Comparison of ENCODE assay signal across 14 cellular contexts in the genomic region with DNA sequence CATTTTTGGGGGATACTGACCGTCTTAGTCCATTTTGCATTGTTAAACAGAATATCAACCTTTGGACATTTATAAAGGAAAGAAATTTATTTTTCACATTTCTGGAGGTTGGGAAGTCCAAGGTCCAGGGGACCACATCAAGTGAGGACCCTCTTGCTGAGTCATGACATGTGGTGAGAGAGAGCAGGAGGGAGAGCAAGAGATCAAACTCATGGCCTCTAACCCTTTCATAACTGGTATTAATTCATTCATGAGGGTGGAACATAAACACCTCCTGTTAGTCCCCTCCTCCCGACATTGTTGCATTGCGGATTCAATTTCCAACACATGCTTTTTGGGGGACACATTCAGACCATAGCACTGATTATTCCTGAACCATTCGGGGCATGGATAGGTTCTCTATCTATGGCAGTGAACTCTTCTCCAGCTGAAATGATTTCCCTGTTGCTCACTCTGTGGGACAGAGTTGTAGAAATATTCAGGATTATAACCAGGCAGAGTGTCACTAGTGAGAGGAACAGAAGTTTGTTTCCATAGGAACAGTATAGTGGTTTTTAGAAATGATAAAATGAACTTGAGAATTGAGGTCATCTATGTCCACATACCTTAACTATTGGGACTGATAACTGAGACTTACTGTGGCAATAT.
A peak's percentile ranks its signal among the peaks of the same experiment; 100 is the strongest.
DNase-seq lines count a peak whose midpoint lies in the region; ATAC-seq and TF ChIP-seq lines count a peak whose summit lies in the region.
"Had no signal": no experiment of that assay in that cellular context is flagged by ENCODE, and none has a peak within 500 bp of the region (broad histone marks: within the 10 kb centered on the region; RNA-seq: fewer than 3 reads in every experiment).

No MANE protein-coding gene starts in this region.

- TF ChIP-seq CTCF in heart left ventricle (IDR thresholded peaks at IDR 0.05) (no peak), esophagus muscularis mucosa (IDR thresholded peaks at IDR 0.05) (no peak)

- H3K27me3 ChIP-seq in heart left ventricle (no peaks in the 10 kb centered on the region), esophagus muscularis mucosa (no peaks in the 10 kb centered on the region), subcutaneous abdominal adipose tissue (ENCODE audit: control insufficient read depth in 5 of 5, insufficient read depth in 4 of 5, low read length in 5 of 5) (no peaks in the 10 kb centered on the region)

- H3K4me1 ChIP-seq in heart left ventricle (peaks cover 0 to 7% (median 0%) of the 10 kb centered on the region in 12 donors), esophagus muscularis mucosa (no peaks in the 10 kb centered on the region), subcutaneous abdominal adipose tissue (ENCODE audit: control insufficient read depth in 5 of 5, insufficient read depth in 5 of 5, low read length in 5 of 5) (peaks cover 0 to 12% (median 0%) of the 10 kb centered on the region in 5 donors)

- no peak overlapping the region for H3K9ac ChIP-seq in subcutaneous abdominal adipose tissue (ENCODE audit: low read length in 5 of 5)

- H3K27ac ChIP-seq in heart left ventricle (peak overlapping the region in 9 of 12 donors; percentile 20 to 56 (median 42)), esophagus muscularis mucosa (replicated peaks in 1 of 4) (no peak overlapping the region), subcutaneous abdominal adipose tissue (ENCODE audit: low read depth, low read length) (peak overlapping the region; percentile 56)

- H3K9me3 ChIP-seq in heart left ventricle (no peaks in the 10 kb centered on the region), esophagus muscularis mucosa (no peaks in the 10 kb centered on the region), subcutaneous abdominal adipose tissue (ENCODE audit: control insufficient read depth in 5 of 5, low read length in 5 of 5) (no peaks in the 10 kb centered on the region)

- TF ChIP-seq EP300 in esophagus muscularis mucosa (IDR thresholded peaks at IDR 0.05) = no peak

- no peaks in the 10 kb centered on the region for H3K36me3 ChIP-seq in heart left ventricle
- H3K36me3 ChIP-seq in esophagus muscularis mucosa = no peaks in the 10 kb centered on the region
- H3K36me3 ChIP-seq in subcutaneous abdominal adipose tissue (ENCODE audit: control insufficient read depth in 5 of 5, insufficient read depth in 5 of 5, low read length in 5 of 5) = no peaks in the 10 kb centered on the region

- H3K4me3 ChIP-seq in heart left ventricle = no peak overlapping the region
- no peak overlapping the region for H3K4me3 ChIP-seq in esophagus muscularis mucosa
- H3K4me3 ChIP-seq in subcutaneous abdominal adipose tissue (ENCODE audit: low read depth in 1 of 5, low read length in 5 of 5) = no peak overlapping the region
- H3K4me3 ChIP-seq: GM23338 had no signal

- 84 to 96% (median 88%) methylated on average over 4 of the region's 4 CpGs for WGBS in heart left ventricle, 4 donors
- 83% methylated on average over 4 of the region's 4 CpGs for WGBS in esophagus muscularis mucosa

- TF ChIP-seq POLR2A in heart left ventricle (IDR thresholded peaks at IDR 0.05) (no peak), esophagus muscularis mucosa (IDR thresholded peaks at IDR 0.05; ENCODE audit: low read depth) (no peak)

- intact Hi-C loops in heart left ventricle (cut with DNase I) = loop anchor here in 2 of 10 donors (5.0 kb wide), 2 partner anchors 67 to 87 kb away; partner anchors contain the start of gene OR9Q1 (in 2 of the 2)
- intact Hi-C loops in Right ventricle myocardium inferior (cut with DNase I) = loop anchor here (1.0 kb wide), 1 partner anchor 89 kb away; no protein-coding TSS in a partner anchor
- intact Hi-C loops in esophagus muscularis mucosa (cut with DNase I) = no loop called here

- ATAC-seq in heart left ventricle (no peak), Right ventricle myocardium inferior (no peak), GM21723 (IDR thresholded peaks at IDR 0.05; ENCODE audit: unreplicated experiment) (no peak), GM19463 (IDR thresholded peaks at IDR 0.05; ENCODE audit: unreplicated experiment) (no peak)
- ATAC-seq: GM23338 had no signal

- DNase-seq in heart left ventricle (no peak), Right ventricle myocardium inferior (ENCODE audit: missing footprints) (no peak), HT-29 (ENCODE audit: low spot score) (peak; percentile 3), esophagus muscularis mucosa (ENCODE audit: extremely low spot score) (peak; percentile 17)
- DNase-seq: C1 segment of cervical spinal cord; CD4-positive, alpha-beta memory T cell; COR-L47; DMS153; GF-D8; H7 had no signal

Comparison
In these comparisons a context has a peak if more than half of its experiments do, and no peak if none do; other contexts are left out.
1. DNase-seq: peak in HT-29 (single experiment) and esophagus muscularis mucosa (single experiment); none in heart left ventricle (0 of 5) and Right ventricle myocardium inferior (single experiment).
2. H3K27ac ChIP-seq: peak in heart left ventricle (9 of 12) and subcutaneous abdominal adipose tissue (single experiment); none in esophagus muscularis mucosa (0 of 4).